In the genomic region with DNA sequence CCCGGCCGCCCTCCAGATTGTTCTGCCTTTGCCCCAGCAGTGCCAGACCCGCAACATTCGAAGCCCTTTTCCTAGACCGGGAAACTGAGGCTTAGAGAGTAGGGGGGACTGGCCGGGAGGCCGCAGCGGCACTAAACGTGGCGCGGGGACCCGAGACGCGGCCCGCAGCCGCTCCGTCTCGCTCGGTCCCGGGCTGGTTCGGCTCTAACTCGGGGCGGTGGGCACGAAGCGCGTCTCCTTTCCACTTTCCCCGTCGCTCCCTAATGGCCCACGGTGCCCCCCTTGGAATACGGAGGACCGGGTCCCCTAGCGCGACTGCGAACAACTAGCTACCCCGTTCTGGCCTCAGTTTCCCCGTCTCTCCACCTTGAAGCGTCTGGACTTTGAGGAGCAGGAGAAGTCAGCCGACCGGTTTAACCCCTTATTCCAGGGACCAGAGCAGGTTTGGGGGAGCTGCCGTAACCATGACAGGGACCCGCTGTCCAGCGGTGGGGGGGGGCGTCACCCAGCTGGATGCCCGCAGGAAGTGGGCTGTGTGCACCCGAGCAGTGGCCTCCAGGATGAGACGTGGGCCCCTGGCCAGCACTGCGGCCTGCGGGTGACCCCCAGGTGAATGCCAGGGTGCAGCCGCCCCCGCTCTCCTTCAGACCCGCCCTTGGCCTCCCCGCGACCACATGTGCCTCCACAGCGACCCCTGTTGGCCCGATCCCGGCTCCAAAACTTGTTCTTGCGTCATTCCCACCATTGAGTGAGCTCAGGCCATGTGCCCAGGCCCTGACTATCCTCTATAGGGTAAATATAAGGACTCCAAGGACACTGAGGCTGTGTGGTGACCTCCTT, we compare ENCODE assay signal across 1 cellular context.
TF ChIP-seq lines count a peak whose summit lies in the region.

No MANE protein-coding gene starts in this region.

TF ChIP-seq in IMR-90, 13 proteins besides CTCF, POLR2A, EP300 and RAD21:
- TF ChIP-seq NFE2L2 (IDR thresholded peaks at IDR 0.05; ENCODE audit: low read depth, low read length) (no peak), CHD1 (IDR thresholded peaks at IDR 0.05; ENCODE audit: low read depth, low read length) (no peak), RCOR1 (IDR thresholded peaks at IDR 0.05; ENCODE audit: insufficient replicate concordance, low read length) (no peak), MXI1 (IDR thresholded peaks at IDR 0.05; ENCODE audit: borderline replicate concordance, low read depth, low read length) (peak; percentile 98), CEBPB (IDR thresholded peaks at IDR 0.05; ENCODE audit: low read depth, low read length) (peak; percentile 98), RFX5 (IDR thresholded peaks at IDR 0.05; ENCODE audit: low read depth, low read length) (no peak), MAZ (IDR thresholded peaks at IDR 0.05; ENCODE audit: borderline replicate concordance, low read depth, low read length) (peak; percentile 85), FOS (IDR thresholded peaks at IDR 0.05; ENCODE audit: low read depth, low read length) (0 out of 2 replicates have a peak, but pooled peaks have one; percentile 13), MAFK (IDR thresholded peaks at IDR 0.05; ENCODE audit: low read depth, low read length) (no peak), SMC3 (IDR thresholded peaks at IDR 0.05; ENCODE audit: low read depth, low read length) (peak; percentile 56; the same call in 1 of the 2 replicates), BHLHE40 (IDR thresholded peaks at IDR 0.05; ENCODE audit: low read depth, low read length) (no peak)
- TF ChIP-seq, protein P1, sequence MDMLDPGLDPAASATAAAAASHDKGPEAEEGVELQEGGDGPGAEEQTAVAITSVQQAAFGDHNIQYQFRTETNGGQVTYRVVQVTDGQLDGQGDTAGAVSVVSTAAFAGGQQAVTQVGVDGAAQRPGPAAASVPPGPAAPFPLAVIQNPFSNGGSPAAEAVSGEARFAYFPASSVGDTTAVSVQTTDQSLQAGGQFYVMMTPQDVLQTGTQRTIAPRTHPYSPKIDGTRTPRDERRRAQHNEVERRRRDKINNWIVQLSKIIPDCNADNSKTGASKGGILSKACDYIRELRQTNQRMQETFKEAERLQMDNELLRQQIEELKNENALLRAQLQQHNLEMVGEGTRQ (IDR thresholded peaks at IDR 0.05; ENCODE audit: low read depth, low read length) = peak; percentile 71
- TF ChIP-seq, protein P2, sequence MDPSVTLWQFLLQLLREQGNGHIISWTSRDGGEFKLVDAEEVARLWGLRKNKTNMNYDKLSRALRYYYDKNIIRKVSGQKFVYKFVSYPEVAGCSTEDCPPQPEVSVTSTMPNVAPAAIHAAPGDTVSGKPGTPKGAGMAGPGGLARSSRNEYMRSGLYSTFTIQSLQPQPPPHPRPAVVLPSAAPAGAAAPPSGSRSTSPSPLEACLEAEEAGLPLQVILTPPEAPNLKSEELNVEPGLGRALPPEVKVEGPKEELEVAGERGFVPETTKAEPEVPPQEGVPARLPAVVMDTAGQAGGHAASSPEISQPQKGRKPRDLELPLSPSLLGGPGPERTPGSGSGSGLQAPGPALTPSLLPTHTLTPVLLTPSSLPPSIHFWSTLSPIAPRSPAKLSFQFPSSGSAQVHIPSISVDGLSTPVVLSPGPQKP (IDR thresholded peaks at IDR 0.05; ENCODE audit: borderline replicate concordance, low read depth, low read length) = no peak
